ENCODE assay signal across 8 cellular contexts in the genomic region with DNA sequence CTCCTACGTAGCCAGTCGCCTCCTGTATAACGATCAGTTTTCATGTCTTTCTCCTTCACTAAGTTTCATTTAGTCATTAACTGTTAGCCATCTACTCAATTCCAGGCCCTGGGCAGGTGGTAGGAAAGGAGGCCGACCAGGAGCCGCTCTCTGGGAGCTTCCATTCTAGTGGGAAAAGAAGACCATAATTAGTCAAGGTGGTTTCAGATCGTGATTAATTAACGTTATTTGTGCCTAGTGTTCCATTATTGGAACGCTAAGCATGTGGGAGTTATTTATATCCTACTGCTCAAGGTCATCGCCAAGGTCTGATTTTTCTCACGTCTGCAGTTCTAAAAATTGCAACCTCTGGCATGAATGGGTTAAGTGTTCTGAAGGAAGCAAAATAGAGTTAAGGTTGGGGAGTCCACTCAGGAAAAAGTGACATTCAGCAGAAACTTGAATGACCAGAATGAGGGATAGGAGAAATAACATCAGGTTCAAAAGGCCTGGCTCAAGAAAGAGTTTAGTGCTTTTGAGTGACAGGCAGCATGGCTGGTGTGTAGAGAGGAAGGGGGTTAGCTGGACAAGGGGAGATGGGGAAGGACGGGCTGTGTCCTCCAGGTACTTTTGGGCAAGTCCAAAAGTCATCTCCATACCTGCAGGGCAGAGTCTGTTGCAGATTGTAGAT. TPM values are rescaled to one million over a fixed set of nuclear protein-coding genes. Genes with fewer than 3 reads are reported as not detected.
A peak's percentile ranks its signal among the peaks of the same experiment; 100 is the strongest.
DNase-seq lines count a peak whose midpoint lies in the region; ATAC-seq, FAIRE-seq and TF ChIP-seq lines count a peak whose summit lies in the region.

No MANE protein-coding gene starts in this region.

- H3K18ac ChIP-seq in H1 (ENCODE audit: extremely low read depth, low read length) = no peak overlapping the region

- H3K79me2 ChIP-seq in OCI-LY3 (ENCODE audit: low read length) (peaks cover 21% of the 10 kb centered on the region), H1 (ENCODE audit: control insufficient read depth in 1 of 2, insufficient read depth in 2 of 2, low read length in 2 of 2) (no peaks in the 10 kb centered on the region; a peak in 1 of 4 replicates)

- CTCF ChIA-PET in Calu3 (lab: Charles Lee) = interaction anchor here (0.8 to 1.4 kb wide), 11 partner anchors 19 to 233 kb away, joined by 3 to 15 read pairs (median 5); no protein-coding TSS in a partner anchor
- CTCF ChIA-PET in H1 (lab: Charles Lee; ENCODE audit: partially characterized antibody) = interaction anchor here (0.8 to 2.0 kb wide), 5 partner anchors 12 to 119 kb away, joined by 3 to 8 read pairs (median 4); no protein-coding TSS in a partner anchor

- peak overlapping the region; percentile 78 for H3K4me3 ChIP-seq in OCI-LY3 (ENCODE audit: low read length)
- H3K4me3 ChIP-seq in H1 (ENCODE audit: extremely low read depth in 1 of 4, insufficient read depth in 2 of 4, low read depth in 3 of 4, low read length in 4 of 4) = peak overlapping the region; percentile 77 to 94 (median 86)
- peak overlapping the region; percentile 75 for H3K4me3 ChIP-seq in neuron (ENCODE audit: low read length)

- H3K9me3 ChIP-seq in OCI-LY3 (ENCODE audit: insufficient read depth, low read length) (no peaks in the 10 kb centered on the region), H1 (ENCODE audit: insufficient read depth in 2 of 2, low read depth in 1 of 2, low read length in 1 of 2) (no peaks in the 10 kb centered on the region), neuron (ENCODE audit: low read length) (no peaks in the 10 kb centered on the region)

- no peaks in the 10 kb centered on the region for H3K27me3 Mint-ChIP-seq in Calu3 (ENCODE audit: unreplicated experiment)

- H3K9me3 Mint-ChIP-seq in Calu3 (ENCODE audit: low read depth, unreplicated experiment) = no peaks in the 10 kb centered on the region

- H3K23ac ChIP-seq in H1 (ENCODE audit: insufficient read length) = no peak overlapping the region

- intact Hi-C loops in Calu3 (cut with micrococcal nuclease; ENCODE audit: unreplicated experiment) = loop anchor here (2.0 to 5.0 kb wide), 2 partner anchors 46 to 203 kb away; no protein-coding TSS in a partner anchor

- H4K5ac ChIP-seq in H1 (ENCODE audit: insufficient read length, low read depth, low read length) = peak overlapping the region; percentile 7

- no peak overlapping the region for H4K91ac ChIP-seq in H1 (replicated peaks; ENCODE audit: insufficient read length, low read length)

- H3K4me3 Mint-ChIP-seq in Calu3 (ENCODE audit: low read depth, unreplicated experiment) = peak overlapping the region; percentile 89

- peaks cover 53% of the 10 kb centered on the region for H3K36me3 Mint-ChIP-seq in Calu3 (ENCODE audit: insufficient read depth, unreplicated experiment)

- BruUV-seq in Calu3 (replicated peaks; lab: Mats Ljungman, UMichigan) = TSS peak; percentile 53

- no peaks in the 10 kb centered on the region for H3K27me3 ChIP-seq in OCI-LY3 (ENCODE audit: low read depth, low read length)
- no peaks in the 10 kb centered on the region; a peak in 1 of 7 replicates for H3K27me3 ChIP-seq in H1 (replicated peaks in 1 of 4; ENCODE audit: control insufficient read depth in 3 of 4, extremely low read depth in 1 of 4, insufficient read depth in 3 of 4, low read length in 3 of 4)
- no peaks in the 10 kb centered on the region for H3K27me3 ChIP-seq in neuron (ENCODE audit: insufficient read depth, low read length)

- H3K36me3 ChIP-seq in OCI-LY3 (replicated peaks; ENCODE audit: low read depth, low read length) = peaks cover 31% of the 10 kb centered on the region
- peaks cover 0 to 6% (median under 1%) of the 10 kb centered on the region in 4 experiments; a peak in 1 of 8 replicates for H3K36me3 ChIP-seq in H1 (ENCODE audit: control insufficient read depth in 2 of 4, insufficient read depth in 4 of 4, low read length in 3 of 4)
- H3K36me3 ChIP-seq in neuron (ENCODE audit: insufficient read depth, low read length) = peaks cover 19% of the 10 kb centered on the region

- H3K4ac ChIP-seq in H1 (replicated peaks; ENCODE audit: insufficient read length, low read depth, low read length) = no peak overlapping the region

- peaks cover 8% of the 10 kb centered on the region; the same call in 1 of the 2 replicates for H3K23me2 ChIP-seq in H1 (ENCODE audit: low read depth, low read length)

- H2AFZ ChIP-seq in OCI-LY3 (ENCODE audit: low read depth, low read length) (peak overlapping the region; percentile 2; the same call in 1 of the 2 replicates), H1 (ENCODE audit: low read length) (peak overlapping the region; percentile 10; the same call in 1 of the 2 replicates), neuron (ENCODE audit: low read depth, low read length) (no peak overlapping the region)

- no peaks in the 10 kb centered on the region for H4K20me1 ChIP-seq in OCI-LY3 (ENCODE audit: insufficient read depth, low read length)
- H4K20me1 ChIP-seq in H1 (replicated peaks in 1 of 2; ENCODE audit: control insufficient read depth in 1 of 2, insufficient read depth in 2 of 2, low read length in 2 of 2) = no peaks in the 10 kb centered on the region

- no peak for ATAC-seq in GM18517 (IDR thresholded peaks at IDR 0.05; ENCODE audit: unreplicated experiment)

- POLR2A ChIA-PET in H1 (lab: Charles Lee; ENCODE audit: partially characterized antibody) = interaction anchor here (0.8 to 1.9 kb wide), 7 partner anchors 12 to 106 kb away, joined by 3 to 5 read pairs (median 3); no protein-coding TSS in a partner anchor

- H2AK5ac ChIP-seq in H1 (ENCODE audit: low read depth, low read length) = no peak overlapping the region

- H3K27ac ChIP-seq in OCI-LY3 (ENCODE audit: low read length) (peak overlapping the region; percentile 75), H1 (ENCODE audit: low read depth, low read length) (peak overlapping the region; percentile 66)

- peaks cover 54% of the 10 kb centered on the region for H3K4me1 Mint-ChIP-seq in Calu3 (ENCODE audit: low read depth, unreplicated experiment)

- H3K9ac ChIP-seq in OCI-LY3 (ENCODE audit: low read length) = peak overlapping the region; percentile 90
- peak overlapping the region; percentile 59 to 92 (median 65) for H3K9ac ChIP-seq in H1 (replicated peaks in 1 of 4; ENCODE audit: extremely low read depth in 1 of 4, low read depth in 3 of 4, low read length in 3 of 4)

- no peak overlapping the region for H2BK15ac ChIP-seq in H1 (ENCODE audit: low read length)

- no peak overlapping the region for H4K8ac ChIP-seq in H1 (ENCODE audit: extremely low read depth, insufficient read depth, low read length)

- H3K79me1 ChIP-seq in H1 (ENCODE audit: low read depth, low read length) = peaks cover 5% of the 10 kb centered on the region; the same call in 1 of the 2 replicates

- H2BK20ac ChIP-seq in H1 (ENCODE audit: low read length) = no peak overlapping the region

- H3K4me1 ChIP-seq in OCI-LY3 (ENCODE audit: low read length) (peaks cover 44% of the 10 kb centered on the region), H1 (replicated peaks in 1 of 4; ENCODE audit: control insufficient read depth in 3 of 4, insufficient read depth in 4 of 4, low read length in 3 of 4) (peaks cover 0 to 7% (median 3%) of the 10 kb centered on the region in 4 experiments; a peak in 4 of 7 replicates), neuron (ENCODE audit: insufficient read depth, low read length) (peaks cover 13% of the 10 kb centered on the region)

- H2BK12ac ChIP-seq in H1 (ENCODE audit: low read depth, low read length) = no peak overlapping the region

- DNase-seq in Calu3 = no peak
- DNase-seq in H1 (ENCODE audit: low read depth in 1 of 2, low spot score in 2 of 2) = no peak
- DNase-seq in H54 (ENCODE audit: insufficient read length, low spot score) = no peak
- no peak for DNase-seq in NCI-H82 (lab: John Stamatoyannopoulos, UW)
- DNase-seq in superior temporal gyrus (ENCODE audit: extremely low spot score) = no peak

- TF ChIP-seq POLR2A in H1 (IDR thresholded peaks at IDR 0.05; ENCODE audit: control extremely low read depth in 1 of 2, low read depth in 2 of 2, low read length in 2 of 2) (no peak), H54 (IDR thresholded peaks at IDR 0.05; ENCODE audit: low read depth, low read length) (no peak)

- FAIRE-seq in H1 (lab: Jason Lieb, UNC) = no peak
- no peak for FAIRE-seq in H54 (lab: Jason Lieb, UNC)

- H2BK120ac ChIP-seq in H1 (replicated peaks; ENCODE audit: low read depth, low read length) = no peak overlapping the region

- no peak overlapping the region for H3K14ac ChIP-seq in H1 (ENCODE audit: insufficient read length)

- no peak for TF ChIP-seq EP300 in H1 (IDR thresholded peaks at IDR 0.05; ENCODE audit: borderline replicate concordance in 1 of 2, low read depth in 2 of 2, low read length in 2 of 2)

- TF ChIP-seq CTCF in Calu3 (IDR thresholded peaks at IDR 0.05; ENCODE audit: unreplicated experiment) (no peak), OCI-LY3 (IDR thresholded peaks at IDR 0.05; ENCODE audit: low read depth, low read length) (no peak), H1 (IDR thresholded peaks at IDR 0.05; ENCODE audit: control extremely low read depth in 1 of 3, insufficient read depth in 1 of 3, low read depth in 1 of 3, low read length in 3 of 3) (no peak)

- peak overlapping the region; percentile 60 for H3K56ac ChIP-seq in H1 (replicated peaks; ENCODE audit: insufficient read length, low read depth, low read length)

- peak overlapping the region; percentile 44 for H3K27ac Mint-ChIP-seq in Calu3 (ENCODE audit: unreplicated experiment)

- H2BK5ac ChIP-seq in H1 (ENCODE audit: low read depth, low read length) = peak overlapping the region; percentile 91

- peak overlapping the region; percentile 89 for H3K4me2 ChIP-seq in OCI-LY3 (ENCODE audit: low read length)
- H3K4me2 ChIP-seq in H1 (ENCODE audit: insufficient read depth in 1 of 2, low read depth in 2 of 2, low read length in 2 of 2) = peak overlapping the region; percentile 77 to 85

- WGBS in H1 (ENCODE audit: extremely low coverage in 1 of 2, insufficient coverage in 1 of 2, insufficient read length in 1 of 2, insufficient replicate concordance in 2 of 2, low coverage in 1 of 2, low lambda C conversion rate in 2 of 2, missing lambda C conversion rate in 1 of 2), 2 experiments = 26% methylated on average over 11 of the region's 11 CpGs; no CpG with 5 or more reads in 1 of the 2 experiments

- no peak for TF ChIP-seq RAD21 in H1 (IDR thresholded peaks at IDR 0.05 in 1 of 2, conservative IDR thresholded peaks at IDR 0.05 in 1 of 2; ENCODE audit: low read depth in 2 of 2, low read length in 2 of 2)

TF ChIP-seq in H1, 55 proteins besides CTCF, POLR2A, EP300 and RAD21 (continues in another document):
- no peak for TF ChIP-seq CHD2 (IDR thresholded peaks at IDR 0.05; ENCODE audit: low read length)
- TF ChIP-seq EZH2 (IDR thresholded peaks at IDR 0.05; ENCODE audit: low read depth, low read length, severe bottlenecking) = no peak

RNA-seq across cellular contexts. Expression of gene SLC9A8, which starts 0.8 kb away (rescaled TPM):
- total RNA-seq in Calu3 (2022) = 30.0 and 31.7 TPM in 2 replicates
- total RNA-seq in H1 (2021; fragmentation: NEBNext Ultra II Directional; extraction: Animal tissue kit (Norgen Biotek cat#: 25700)) = 6.2 and 6.7 TPM in 2 replicates
- polyA plus RNA-seq in H1 (2011; rRNA removed) = 3.2 and 5.0 TPM in 2 replicates
- polyA plus RNA-seq in H1 (2011; cell fraction: cytosol; rRNA removed) = 3.0 TPM
- 10.2 TPM for polyA plus RNA-seq in H1 (2011; cell fraction: nucleus; rRNA removed)
- 5.1 to 9.0 TPM (median 6.0 TPM) in 4 replicates for polyA plus RNA-seq in H1 (2012, experiment 1 of 2)
- 3.4 TPM for polyA plus RNA-seq in H1 (2012, experiment 2 of 2)
- 7.5 TPM for polyA plus RNA-seq in H1 (2013, experiment 1 of 2)
- polyA plus RNA-seq in H1 (2013, experiment 2 of 2) = 7.5 TPM
- 6.6 and 14.1 TPM in 2 replicates for polyA minus RNA-seq in H1 (2011; rRNA and poly(A)+ RNA removed)
- polyA minus RNA-seq in H1 (2011; cell fraction: cytosol; rRNA and poly(A)+ RNA removed) = 2.7 TPM
- 18.1 TPM for polyA minus RNA-seq in H1 (2011; cell fraction: nucleus; rRNA and poly(A)+ RNA removed)
